Comparison of ENCODE assay signal across 19 cellular contexts in the genomic region with DNA sequence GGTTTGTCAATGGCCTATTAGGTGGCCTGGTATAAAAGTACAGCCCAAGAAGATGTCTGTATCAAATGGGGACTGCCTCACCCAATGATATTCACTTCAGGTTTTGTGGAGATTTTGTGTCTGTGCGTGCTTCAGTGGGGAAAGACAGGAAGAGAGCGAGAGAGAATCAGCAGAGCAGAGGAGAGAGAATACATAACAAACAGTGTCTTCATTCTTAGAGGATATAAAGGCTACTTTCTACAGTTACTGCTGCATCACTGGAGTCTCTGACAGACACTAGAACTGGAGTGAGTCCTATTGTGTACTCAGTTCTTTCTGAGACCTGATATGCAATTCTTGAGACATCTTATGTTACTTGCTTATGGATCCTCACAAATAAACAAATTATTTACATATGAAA.
"Had no signal": no experiment of that assay in that cellular context is flagged by ENCODE, and none has a peak within 500 bp of the region (broad histone marks: within the 10 kb centered on the region; RNA-seq: fewer than 3 reads in every experiment).

No MANE protein-coding gene starts in this region.

- H3K27me3 ChIP-seq: dorsolateral prefrontal cortex, heart right ventricle, pancreas, suprapubic skin, thyroid gland had no signal

- DNase-seq: cortex of kidney; dorsolateral prefrontal cortex; effector CD8-positive, alpha-beta T cell; heart right ventricle; hypothalamus; immature natural killer cell; kidney; left cardiac atrium; left ventricle myocardium inferior; lower lobe of right lung; midbrain; occipital lobe; pancreas; right cardiac atrium; small intestine; stimulated activated CD4-positive, alpha-beta T cell treated with anti-CD3 and anti-CD28 coated beads, Interleukin-2, amount 100 ng/mL, for 48 hours; stimulated activated naive CD4-positive, alpha-beta T cell treated with Interleukin-2 at 50 U/mL for 16 hours; thyroid gland had no signal

- H3K4me3 ChIP-seq: dorsolateral prefrontal cortex, heart right ventricle, left ventricle myocardium inferior, lower lobe of right lung, pancreas, suprapubic skin, thyroid gland had no signal

- H3K9me3 ChIP-seq: heart right ventricle, left ventricle myocardium inferior, lower lobe of right lung, pancreas, suprapubic skin, thyroid gland had no signal

- H3K4me1 ChIP-seq: heart right ventricle, left ventricle myocardium inferior, lower lobe of right lung, pancreas, suprapubic skin, thyroid gland had no signal

- H3K36me3 ChIP-seq: heart right ventricle, left ventricle myocardium inferior, lower lobe of right lung, pancreas, suprapubic skin, thyroid gland had no signal

- H3K27ac ChIP-seq: dorsolateral prefrontal cortex, heart right ventricle, left ventricle myocardium inferior, lower lobe of right lung, pancreas, suprapubic skin, thyroid gland had no signal
